13 cellular contexts compared by ENCODE assay signal in the genomic region with DNA sequence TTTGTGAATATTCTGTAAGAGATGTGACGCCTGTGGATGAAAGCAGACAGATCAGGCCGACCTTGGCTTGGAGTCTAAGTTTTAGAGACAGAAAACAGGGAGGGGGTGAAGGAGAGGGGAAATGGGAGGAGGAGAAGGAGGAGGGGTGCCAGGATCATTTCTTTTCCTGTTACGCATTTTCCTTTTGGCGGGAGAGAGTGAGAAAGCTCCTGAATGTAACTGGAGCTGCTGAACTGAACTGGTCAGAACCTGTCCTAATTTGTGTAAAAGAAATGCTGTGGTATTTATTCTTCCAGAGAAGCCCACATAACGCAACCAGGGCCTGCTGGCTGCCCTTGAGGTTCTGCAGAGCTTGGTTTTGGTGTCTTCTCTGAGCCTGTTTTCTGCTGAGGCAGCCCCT. TPM values are rescaled to one million over a fixed set of nuclear protein-coding genes. Genes with fewer than 3 reads are reported as not detected.
DNase-seq lines count a peak whose midpoint lies in the region; ATAC-seq and TF ChIP-seq lines count a peak whose summit lies in the region.
"Had no signal": no experiment of that assay in that cellular context is flagged by ENCODE, and none has a peak within 500 bp of the region (broad histone marks: within the 10 kb centered on the region; RNA-seq: fewer than 3 reads in every experiment).

No MANE protein-coding gene starts in this region.

- H3K36me3 ChIP-seq in heart right ventricle (no peaks in the 10 kb centered on the region), gastroesophageal sphincter (no peaks in the 10 kb centered on the region), aorta (ENCODE audit: control insufficient read depth in 1 of 2, insufficient read depth in 2 of 2, low read length in 1 of 2) (no peaks in the 10 kb centered on the region)

- peak overlapping the region in 1 of 10 donors; percentile 5 for H3K4me3 ChIP-seq in heart right ventricle
- no peak overlapping the region for H3K4me3 ChIP-seq in gastroesophageal sphincter
- H3K4me3 ChIP-seq in aorta (ENCODE audit: low read length in 2 of 2) = no peak overlapping the region

- ATAC-seq in heart right ventricle = peak in 6 of 8 donors; percentile 36 to 78 (median 48)
- no peak for ATAC-seq in Right ventricle myocardium superior (ENCODE audit: poor library complexity)
- peak; percentile 28 for ATAC-seq in gastroesophageal sphincter
- peak; percentile 67 for ATAC-seq in omental fat pad (ENCODE audit: low FRiP score)
- ATAC-seq in aorta (ENCODE audit: low FRiP score) = peak; percentile 55
- ATAC-seq in HG03442 (IDR thresholded peaks at IDR 0.05; ENCODE audit: unreplicated experiment) = no peak

- intact Hi-C loops in heart right ventricle (cut with DNase I) (no loop called here), Right ventricle myocardium superior (cut with DNase I) (no loop called here), aorta (cut with DNase I) (no loop called here)

- DNase-seq in heart right ventricle (no peak), Right ventricle myocardium superior (no peak), omental fat pad (ENCODE audit: low spot score) (no peak), aorta (no peak), hypothalamus (lab: John Stamatoyannopoulos, UW) (no peak), NCI-H2227 treated with DMSO at 0.1 percent for 48 hours (lab: John Stamatoyannopoulos, UW) (no peak)
- DNase-seq: activated CD4-positive, alpha-beta T cell treated with anti-CD3 and anti-CD28 coated beads for 48 hours; activated effector memory CD4-positive, alpha-beta T cell treated with Interleukin-2 at 50 U/mL for 16 hours; COR-L47; NCI-H187 treated with DMSO at 0.1 percent for 48 hours had no signal

- TF ChIP-seq POLR2A in gastroesophageal sphincter (IDR thresholded peaks at IDR 0.05) = no peak

- H3K4me1 ChIP-seq in heart right ventricle (peaks cover 11 to 80% (median 46%) of the 10 kb centered on the region in 9 donors), gastroesophageal sphincter (peaks cover 0 to 43% (median 4%) of the 10 kb centered on the region in 3 donors), aorta (ENCODE audit: control insufficient read depth in 1 of 2, insufficient read depth in 2 of 2, low read length in 2 of 2) (peaks cover 6 to 7% of the 10 kb centered on the region in 2 donors)

- no peak for TF ChIP-seq EP300 in gastroesophageal sphincter (IDR thresholded peaks at IDR 0.05)

- H3K9me3 ChIP-seq in heart right ventricle (peaks cover 0 to 5% (median 0%) of the 10 kb centered on the region in 11 donors), gastroesophageal sphincter (no peaks in the 10 kb centered on the region), aorta (ENCODE audit: control insufficient read depth, low read length) (no peaks in the 10 kb centered on the region)

- no peak for TF ChIP-seq CTCF in heart right ventricle (IDR thresholded peaks at IDR 0.05)
- TF ChIP-seq CTCF in gastroesophageal sphincter (IDR thresholded peaks at IDR 0.05) = no peak
- no peak for TF ChIP-seq CTCF in omental fat pad (IDR thresholded peaks at IDR 0.05)

- no peaks in the 10 kb centered on the region for H3K27me3 ChIP-seq in heart right ventricle
- H3K27me3 ChIP-seq in gastroesophageal sphincter = no peaks in the 10 kb centered on the region
- no peaks in the 10 kb centered on the region for H3K27me3 ChIP-seq in aorta (ENCODE audit: control insufficient read depth in 1 of 2, insufficient read depth in 2 of 2, low read length in 1 of 2)

- 52 to 65% methylated on average over 5 of the region's 5 CpGs for WGBS in heart right ventricle, 2 donors
- WGBS in gastroesophageal sphincter (ENCODE audit: low coverage in 1 of 2), 2 donors = 36% methylated on average over 4 of the region's 5 CpGs; no CpG with 5 or more reads in 1 of the 2 donors
- WGBS in aorta, 2 donors = 87 to 90% methylated on average over 5 of the region's 5 CpGs

- peak overlapping the region in 9 of 10 donors; percentile 20 to 73 (median 57) for H3K27ac ChIP-seq in heart right ventricle
- peak overlapping the region in 3 of 4 donors; percentile 41 to 63 (median 48) for H3K27ac ChIP-seq in gastroesophageal sphincter
- no peak overlapping the region for H3K27ac ChIP-seq in aorta (ENCODE audit: low read depth in 1 of 2, low read length in 2 of 2)
- H3K27ac ChIP-seq: KMS-11 had no signal

RNA-seq across cellular contexts. Expression of gene UTRN, which starts 41.9 kb away (rescaled TPM):
- 100 to 1,000 TPM in 2 of 10 donors, 10 to 100 TPM in 8; 54.4 to 109 (median 85.5) TPM for total RNA-seq in heart right ventricle
- polyA plus RNA-seq in heart right ventricle = 10 to 100 TPM; 11.4 to 23.2 TPM
- 65.8 TPM for total RNA-seq in Right ventricle myocardium superior
- total RNA-seq in gastroesophageal sphincter = 100 to 1,000 TPM in 3 of 4 donors, 10 to 100 TPM in 1; 95.9 to 251 (median 139) TPM
- 100 to 1,000 TPM; 172 to 283 (median 226) TPM for total RNA-seq in omental fat pad
- 100 to 1,000 TPM; 238 to 259 TPM for total RNA-seq in aorta
- polyA plus RNA-seq in aorta = 10 to 100 TPM; 11.5 to 20.1 TPM

Comparison
In these comparisons a context has a peak if more than half of its experiments do, and no peak if none do; other contexts are left out.
1. ATAC-seq: peak in heart right ventricle (6 of 8), gastroesophageal sphincter (single experiment), omental fat pad (single experiment) and aorta (single experiment); none in Right ventricle myocardium superior (single experiment) and HG03442 (single experiment).
2. H3K27ac ChIP-seq: peak in heart right ventricle (9 of 10) and gastroesophageal sphincter (3 of 4); none in aorta (0 of 2).